Comparison of ENCODE assay signal across 24 cellular contexts in the genomic region with DNA sequence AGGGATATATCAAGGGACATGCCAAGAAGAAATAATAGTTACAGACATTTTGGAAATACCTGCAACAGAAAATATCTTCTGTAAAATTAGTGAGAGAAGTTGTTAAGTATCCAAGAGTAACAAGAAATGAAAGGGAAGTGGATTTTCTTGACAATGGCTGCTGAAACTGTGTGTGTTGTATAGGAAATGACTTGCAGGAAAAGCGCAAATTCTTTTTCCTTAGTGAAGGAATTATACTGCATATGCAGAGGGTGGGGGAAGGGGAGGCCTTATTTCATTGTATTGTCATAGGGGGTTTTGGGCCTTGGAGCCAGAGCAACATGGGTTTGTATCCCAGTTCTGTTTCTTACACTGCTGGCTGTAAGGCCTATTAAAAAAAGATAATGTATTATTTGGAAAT.
DNase-seq lines count a peak whose midpoint lies in the region; ATAC-seq and TF ChIP-seq lines count a peak whose summit lies in the region.
"Had no signal": no experiment of that assay in that cellular context is flagged by ENCODE, and none has a peak within 500 bp of the region (broad histone marks: within the 10 kb centered on the region; RNA-seq: fewer than 3 reads in every experiment).

No MANE protein-coding gene starts in this region.

- peaks cover 0 to 16% (median 0%) of the 10 kb centered on the region in 9 donors for H3K4me1 ChIP-seq in heart right ventricle
- no peaks in the 10 kb centered on the region for H3K4me1 ChIP-seq in skeletal muscle tissue (ENCODE audit: control insufficient read depth in 3 of 3, insufficient read depth in 3 of 3, low read length in 3 of 3)
- H3K4me1 ChIP-seq: BE2C had no signal

- ATAC-seq in heart right ventricle: peak in 6 of 8 donors; percentile 28 to 93 (median 76)
- ATAC-seq in Right ventricle myocardium superior (ENCODE audit: poor library complexity): no peak
- ATAC-seq in GM18519 (IDR thresholded peaks at IDR 0.05; ENCODE audit: low FRiP score, unreplicated experiment): no peak

- intact Hi-C loops in heart right ventricle (cut with DNase I): no loop called here
- intact Hi-C loops in Right ventricle myocardium superior (cut with DNase I): no loop called here

- peak in 1 of 2 donors; percentile 35 for DNase-seq in heart right ventricle
- DNase-seq in Right ventricle myocardium superior: no peak
- DNase-seq in dermis microvascular lymphatic vessel endothelial cell (ENCODE audit: low read depth in 2 of 2): peak; percentile 20 to 75
- peak; percentile 54 to 86 for DNase-seq in lung microvascular endothelial cell (ENCODE audit: low read depth in 2 of 2)
- DNase-seq in ureter (ENCODE audit: low spot score): no peak
- DNase-seq in stimulated activated CD4-positive, alpha-beta T cell treated with anti-CD3 and anti-CD28 coated beads, Interleukin-4, amount 100 ng/mL, for 1 hour: no peak
- DNase-seq: 8988T; ACHN; BE2C; CD8-positive, alpha-beta memory T cell; DND-41; GOT3; HCEC 1CT; NCI-H1048; NCI-H1417; NCI-H1694; NCI-H2081; NCI-H2227 treated with DMSO at 0.1 percent for 48 hours; NCI-H526 treated with DMSO at 0.1 percent for 48 hours; RPMI8226; SHP77 treated with DMSO at 0.1 percent for 48 hours had no signal

- H3K9ac ChIP-seq in skeletal muscle tissue (ENCODE audit: low read depth in 1 of 3, low read length in 3 of 3): no peak overlapping the region

- no peak for TF ChIP-seq CTCF in heart right ventricle (IDR thresholded peaks at IDR 0.05)

- H3K4me3 ChIP-seq in heart right ventricle (no peak overlapping the region), skeletal muscle tissue (ENCODE audit: low read length in 3 of 3) (no peak overlapping the region)

- H3K36me3 ChIP-seq in heart right ventricle: no peaks in the 10 kb centered on the region
- H3K36me3 ChIP-seq in skeletal muscle tissue (ENCODE audit: control insufficient read depth in 3 of 3, insufficient read depth in 3 of 3, low read length in 3 of 3): no peaks in the 10 kb centered on the region
- H3K36me3 ChIP-seq: BE2C had no signal

- WGBS in heart right ventricle, 2 donors: 64 to 74% methylated on average over 1 of the region's 1 CpG

- H3K9me3 ChIP-seq in heart right ventricle (peaks cover 0 to 7% (median 0%) of the 10 kb centered on the region in 11 donors), skeletal muscle tissue (ENCODE audit: control insufficient read depth in 3 of 3, low read length in 3 of 3) (no peaks in the 10 kb centered on the region)
- H3K9me3 ChIP-seq: BE2C had no signal

- H3K27ac ChIP-seq in heart right ventricle (peak overlapping the region in 9 of 10 donors; percentile 3 to 84 (median 71)), skeletal muscle tissue (ENCODE audit: low read depth, low read length) (peak overlapping the region; percentile 64)
- H3K27ac ChIP-seq: HL-60 had no signal

- H3K27me3 ChIP-seq in heart right ventricle: no peaks in the 10 kb centered on the region
- no peaks in the 10 kb centered on the region for H3K27me3 ChIP-seq in skeletal muscle tissue (ENCODE audit: control insufficient read depth in 3 of 3, insufficient read depth in 3 of 3, low read length in 3 of 3)
- H3K27me3 ChIP-seq: BE2C had no signal

Comparison
In these comparisons a context has a peak if more than half of its experiments do, and no peak if none do; other contexts are left out.
1. ATAC-seq: peak in heart right ventricle (6 of 8); none in Right ventricle myocardium superior (single experiment) and GM18519 (single experiment).
2. DNase-seq: peak in dermis microvascular lymphatic vessel endothelial cell (2 of 2) and lung microvascular endothelial cell (2 of 2); none in Right ventricle myocardium superior (single experiment), ureter (single experiment) and stimulated activated CD4-positive, alpha-beta T cell treated with anti-CD3 and anti-CD28 coated beads, Interleukin-4, amount 100 ng/mL, for 1 hour (single experiment).